Comparison of ENCODE assay signal across 1 cellular context in the genomic region with DNA sequence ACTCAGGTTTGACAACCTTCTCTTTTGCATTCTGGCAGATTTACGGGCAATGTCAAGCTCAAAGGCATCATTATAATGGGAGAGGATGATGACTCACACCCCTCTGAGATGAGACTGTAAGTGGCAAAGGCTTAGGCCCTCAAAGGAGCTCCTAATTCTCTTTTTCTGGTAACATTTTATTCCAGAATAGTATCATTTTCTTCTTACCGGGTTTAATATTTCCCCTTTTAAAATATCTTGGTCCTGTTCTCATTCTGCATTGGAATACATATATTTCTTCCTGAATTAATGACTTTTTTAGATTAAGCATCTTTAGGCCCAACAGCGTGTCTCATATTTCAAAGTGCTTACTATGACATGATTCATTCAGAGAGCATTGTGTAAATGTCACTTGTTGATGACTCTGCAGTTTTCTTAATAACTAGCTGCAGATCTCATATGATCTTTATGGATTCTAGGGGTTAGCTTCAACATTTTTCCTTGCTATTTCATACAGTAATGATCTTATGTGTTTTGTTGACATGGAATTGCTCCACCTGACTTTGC.
TF ChIP-seq lines count a peak whose summit lies in the region.

No MANE protein-coding gene starts in this region.

TF ChIP-seq in HCT116, 20 proteins besides CTCF, POLR2A, EP300 and RAD21 (continued from another document):
- no peak; the same call in 1 of the 2 replicates for TF ChIP-seq SRF (IDR thresholded peaks at IDR 0.05; ENCODE audit: low read depth)
- TF ChIP-seq SIN3A (IDR thresholded peaks at IDR 0.05; ENCODE audit: low read depth) = peak; percentile 56; the same call in 1 of the 2 replicates
- peak; percentile 44; the same call in 1 of the 2 replicates for TF ChIP-seq SP1 (IDR thresholded peaks at IDR 0.05; ENCODE audit: low read depth)
- no peak for TF ChIP-seq CBX3 (IDR thresholded peaks at IDR 0.05; ENCODE audit: low read depth)
- TF ChIP-seq EZH2 (IDR thresholded peaks at IDR 0.05) = no peak
- TF ChIP-seq, protein P1, sequence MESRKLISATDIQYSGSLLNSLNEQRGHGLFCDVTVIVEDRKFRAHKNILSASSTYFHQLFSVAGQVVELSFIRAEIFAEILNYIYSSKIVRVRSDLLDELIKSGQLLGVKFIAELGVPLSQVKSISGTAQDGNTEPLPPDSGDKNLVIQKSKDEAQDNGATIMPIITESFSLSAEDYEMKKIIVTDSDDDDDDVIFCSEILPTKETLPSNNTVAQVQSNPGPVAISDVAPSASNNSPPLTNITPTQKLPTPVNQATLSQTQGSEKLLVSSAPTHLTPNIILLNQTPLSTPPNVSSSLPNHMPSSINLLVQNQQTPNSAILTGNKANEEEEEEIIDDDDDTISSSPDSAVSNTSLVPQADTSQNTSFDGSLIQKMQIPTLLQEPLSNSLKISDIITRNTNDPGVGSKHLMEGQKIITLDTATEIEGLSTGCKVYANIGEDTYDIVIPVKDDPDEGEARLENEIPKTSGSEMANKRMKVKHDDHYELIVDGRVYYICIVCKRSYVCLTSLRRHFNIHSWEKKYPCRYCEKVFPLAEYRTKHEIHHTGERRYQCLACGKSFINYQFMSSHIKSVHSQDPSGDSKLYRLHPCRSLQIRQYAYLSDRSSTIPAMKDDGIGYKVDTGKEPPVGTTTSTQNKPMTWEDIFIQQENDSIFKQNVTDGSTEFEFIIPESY (IDR thresholded peaks at IDR 0.05; ENCODE audit: extremely low read depth, insufficient replicate concordance, low read length) = no peak
- no peak for TF ChIP-seq ZNF274 (IDR thresholded peaks at IDR 0.05; ENCODE audit: low read depth, low read length)
